ENCODE assay signal across 13 cellular contexts in the genomic region with DNA sequence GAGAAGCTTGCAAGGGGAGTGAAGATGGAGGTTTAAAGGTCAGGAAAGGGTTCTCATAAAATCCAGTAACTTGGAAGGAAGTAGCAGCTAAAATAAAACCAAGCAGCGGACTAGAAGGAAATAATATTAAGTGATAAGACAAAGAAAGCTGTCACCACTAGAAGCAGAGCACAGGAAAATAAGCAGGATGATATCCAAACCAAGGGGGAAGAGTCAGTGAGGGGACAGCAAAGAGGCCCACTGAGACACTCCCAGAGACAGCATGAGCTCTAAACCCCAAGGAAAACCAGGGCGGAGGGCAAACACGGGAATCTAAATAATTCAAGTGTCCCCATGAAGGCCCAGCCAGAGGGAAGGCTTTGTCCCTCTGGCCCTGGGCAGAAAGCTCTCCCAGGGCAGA. TPM values are rescaled to one million over a fixed set of nuclear protein-coding genes. Genes with fewer than 3 reads are reported as not detected.
"Had no signal": no experiment of that assay in that cellular context is flagged by ENCODE, and none has a peak within 500 bp of the region (broad histone marks: within the 10 kb centered on the region; RNA-seq: fewer than 3 reads in every experiment).

No MANE protein-coding gene starts in this region.

- ATAC-seq: SK-N-SH treated with all-trans-retinoic acid at 6 μM for 48 hours, upper lobe of right lung had no signal

- DNase-seq: activated CD4-positive, alpha-beta memory T cell treated with anti-CD3 and anti-CD28 coated beads, Interleukin-2, amount 10 ng/mL, durations not matched to agents 7 days and 5 days; activated naive CD4-positive, alpha-beta T cell treated with anti-CD3 and anti-CD28 coated beads, Interleukin-2, amount 10 ng/mL, durations not matched to agents 7 days and 5 days; activated T-cell treated with anti-CD3 and anti-CD28 coated beads, Interleukin-2, amount 50 U/mL, for 24 hours; hippocampal formation; kidney glomerular epithelial cell; T-helper 1 cell; T1000; upper lobe of right lung had no signal

- H3K27me3 ChIP-seq: ascending aorta, ovary, suprapubic skin, upper lobe of right lung had no signal

- H3K4me3 ChIP-seq: ascending aorta, ovary, skin epidermis, suprapubic skin, upper lobe of right lung had no signal

- H3K9me3 ChIP-seq: ascending aorta, ovary, suprapubic skin, upper lobe of right lung had no signal

- H3K27ac ChIP-seq: ascending aorta, ovary, suprapubic skin, upper lobe of right lung had no signal

- H3K4me1 ChIP-seq: ascending aorta, suprapubic skin, upper lobe of right lung had no signal

- H3K36me3 ChIP-seq: ascending aorta, ovary, suprapubic skin, upper lobe of right lung had no signal

RNA-seq across cellular contexts. Expression of a gene that starts 13.9 kb away (rescaled TPM):
- total RNA-seq: activated CD4-positive, alpha-beta memory T cell treated with anti-CD3 and anti-CD28 coated beads, Interleukin-2, amount 10 ng/mL, durations not matched to agents 7 days and 5 days had no signal
